ENCODE assay signal across 1 cellular context in the genomic region with DNA sequence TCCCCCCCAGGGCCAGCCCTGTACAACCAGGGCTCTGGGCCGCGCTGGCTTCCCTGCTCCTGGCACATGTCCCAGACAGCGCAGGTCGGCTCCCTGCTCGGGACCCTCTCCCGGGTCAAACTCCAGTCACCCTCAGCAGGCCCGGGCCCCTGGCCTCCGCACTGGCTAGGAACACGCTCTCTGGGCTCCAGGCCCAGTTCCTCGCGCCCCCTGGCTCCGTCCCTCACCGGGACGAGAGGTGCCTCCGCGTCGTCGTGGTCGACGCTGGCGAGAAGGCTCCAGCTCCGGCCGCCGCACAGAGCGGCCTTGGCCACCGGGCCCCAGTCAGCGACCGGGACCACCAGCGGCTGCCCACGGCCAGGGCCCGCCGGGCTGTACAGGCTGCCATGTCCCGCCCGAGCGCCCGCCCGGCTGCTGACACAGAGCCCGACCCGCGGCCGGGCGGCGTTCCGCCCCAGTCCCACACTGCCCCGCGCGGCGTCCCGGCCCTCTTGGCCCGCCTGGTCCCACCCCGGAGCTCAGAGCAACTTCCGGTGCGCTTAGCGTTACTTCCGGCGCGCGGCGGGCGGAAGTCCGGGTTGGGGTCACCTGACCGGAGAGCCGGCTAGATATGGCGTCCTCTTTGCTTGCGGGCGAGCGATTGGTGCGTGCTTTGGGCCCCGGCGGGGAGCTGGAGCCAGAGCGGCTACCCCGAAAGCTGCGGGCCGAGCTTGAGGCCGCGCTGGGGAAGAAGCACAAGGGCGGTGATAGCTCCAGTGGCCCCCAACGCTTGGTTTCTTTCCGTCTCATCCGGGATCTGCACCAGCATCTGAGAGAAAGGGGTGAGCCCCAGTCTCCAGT.
TF ChIP-seq lines count a peak whose summit lies in the region.

A gene with protein sequence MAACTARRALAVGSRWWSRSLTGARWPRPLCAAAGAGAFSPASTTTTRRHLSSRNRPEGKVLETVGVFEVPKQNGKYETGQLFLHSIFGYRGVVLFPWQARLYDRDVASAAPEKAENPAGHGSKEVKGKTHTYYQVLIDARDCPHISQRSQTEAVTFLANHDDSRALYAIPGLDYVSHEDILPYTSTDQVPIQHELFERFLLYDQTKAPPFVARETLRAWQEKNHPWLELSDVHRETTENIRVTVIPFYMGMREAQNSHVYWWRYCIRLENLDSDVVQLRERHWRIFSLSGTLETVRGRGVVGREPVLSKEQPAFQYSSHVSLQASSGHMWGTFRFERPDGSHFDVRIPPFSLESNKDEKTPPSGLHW (minus strand): TSS at position 467 of the 840 bp plus-strand sequence. CDS start 79 bp downstream, at position 388.

TF ChIP-seq in K562, 482 proteins besides CTCF, POLR2A, EP300 and RAD21 (continued from another document and continues in another):
- TF ChIP-seq, protein P1, sequence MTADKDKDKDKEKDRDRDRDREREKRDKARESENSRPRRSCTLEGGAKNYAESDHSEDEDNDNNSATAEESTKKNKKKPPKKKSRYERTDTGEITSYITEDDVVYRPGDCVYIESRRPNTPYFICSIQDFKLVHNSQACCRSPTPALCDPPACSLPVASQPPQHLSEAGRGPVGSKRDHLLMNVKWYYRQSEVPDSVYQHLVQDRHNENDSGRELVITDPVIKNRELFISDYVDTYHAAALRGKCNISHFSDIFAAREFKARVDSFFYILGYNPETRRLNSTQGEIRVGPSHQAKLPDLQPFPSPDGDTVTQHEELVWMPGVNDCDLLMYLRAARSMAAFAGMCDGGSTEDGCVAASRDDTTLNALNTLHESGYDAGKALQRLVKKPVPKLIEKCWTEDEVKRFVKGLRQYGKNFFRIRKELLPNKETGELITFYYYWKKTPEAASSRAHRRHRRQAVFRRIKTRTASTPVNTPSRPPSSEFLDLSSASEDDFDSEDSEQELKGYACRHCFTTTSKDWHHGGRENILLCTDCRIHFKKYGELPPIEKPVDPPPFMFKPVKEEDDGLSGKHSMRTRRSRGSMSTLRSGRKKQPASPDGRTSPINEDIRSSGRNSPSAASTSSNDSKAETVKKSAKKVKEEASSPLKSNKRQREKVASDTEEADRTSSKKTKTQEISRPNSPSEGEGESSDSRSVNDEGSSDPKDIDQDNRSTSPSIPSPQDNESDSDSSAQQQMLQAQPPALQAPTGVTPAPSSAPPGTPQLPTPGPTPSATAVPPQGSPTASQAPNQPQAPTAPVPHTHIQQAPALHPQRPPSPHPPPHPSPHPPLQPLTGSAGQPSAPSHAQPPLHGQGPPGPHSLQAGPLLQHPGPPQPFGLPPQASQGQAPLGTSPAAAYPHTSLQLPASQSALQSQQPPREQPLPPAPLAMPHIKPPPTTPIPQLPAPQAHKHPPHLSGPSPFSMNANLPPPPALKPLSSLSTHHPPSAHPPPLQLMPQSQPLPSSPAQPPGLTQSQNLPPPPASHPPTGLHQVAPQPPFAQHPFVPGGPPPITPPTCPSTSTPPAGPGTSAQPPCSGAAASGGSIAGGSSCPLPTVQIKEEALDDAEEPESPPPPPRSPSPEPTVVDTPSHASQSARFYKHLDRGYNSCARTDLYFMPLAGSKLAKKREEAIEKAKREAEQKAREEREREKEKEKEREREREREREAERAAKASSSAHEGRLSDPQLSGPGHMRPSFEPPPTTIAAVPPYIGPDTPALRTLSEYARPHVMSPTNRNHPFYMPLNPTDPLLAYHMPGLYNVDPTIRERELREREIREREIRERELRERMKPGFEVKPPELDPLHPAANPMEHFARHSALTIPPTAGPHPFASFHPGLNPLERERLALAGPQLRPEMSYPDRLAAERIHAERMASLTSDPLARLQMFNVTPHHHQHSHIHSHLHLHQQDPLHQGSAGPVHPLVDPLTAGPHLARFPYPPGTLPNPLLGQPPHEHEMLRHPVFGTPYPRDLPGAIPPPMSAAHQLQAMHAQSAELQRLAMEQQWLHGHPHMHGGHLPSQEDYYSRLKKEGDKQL (CRISPR knock-in tag; IDR thresholded peaks at IDR 0.05; ENCODE audit: borderline replicate concordance) = no peak
- no peak for TF ChIP-seq ZNF583 (CRISPR knock-in tag; IDR thresholded peaks at IDR 0.05)
- TF ChIP-seq ELF2 (CRISPR knock-in tag; IDR thresholded peaks at IDR 0.05) = peak; percentile 96
- peak in 1 of 2 experiments; percentile 96; a peak in 2 of 4 replicates for TF ChIP-seq HDAC1 (IDR thresholded peaks at IDR 0.05)
- no peak for TF ChIP-seq WHSC1 (IDR thresholded peaks at IDR 0.05; ENCODE audit: low read length)
- no peak for TF ChIP-seq NFATC3 (IDR thresholded peaks at IDR 0.05)
- TF ChIP-seq ATF4 (CRISPR knock-in tag; IDR thresholded peaks at IDR 0.05) = no peak
- peak; percentile 62 to 87 for TF ChIP-seq AFF1 (IDR thresholded peaks at IDR 0.05; ENCODE audit: low read depth in 1 of 2, partially characterized antibody in 2 of 2)
- no peak for TF ChIP-seq NCOA6 (IDR thresholded peaks at IDR 0.05)
- TF ChIP-seq ZNF551 (CRISPR knock-in tag; IDR thresholded peaks at IDR 0.05) = no peak
- peak; percentile 98 for TF ChIP-seq GABPB1 (CRISPR knock-in tag; IDR thresholded peaks at IDR 0.05)
- peak; percentile 37; the same call in 1 of the 2 replicates for TF ChIP-seq CREB3 (tag; conservative IDR thresholded peaks at IDR 0.05; ENCODE audit: low read depth)
- peak; percentile 70 for TF ChIP-seq BHLHE40 (IDR thresholded peaks at IDR 0.05; ENCODE audit: low read length)
- peak; percentile 82 for TF ChIP-seq NR2C1 (IDR thresholded peaks at IDR 0.05)
- peak; percentile 84 for TF ChIP-seq NR2C1 (tag; IDR thresholded peaks at IDR 0.05)
- TF ChIP-seq ATF2 (CRISPR knock-in tag; IDR thresholded peaks at IDR 0.05) = no peak
- no peak for TF ChIP-seq ZNF253 (CRISPR knock-in tag; conservative IDR thresholded peaks at IDR 0.05)
- TF ChIP-seq ZNF124 (CRISPR knock-in tag; IDR thresholded peaks at IDR 0.05) = no peak
- peak; percentile 54; the same call in 1 of the 2 replicates for TF ChIP-seq NFRKB (IDR thresholded peaks at IDR 0.05; ENCODE audit: low read depth)
- TF ChIP-seq, protein P2, sequence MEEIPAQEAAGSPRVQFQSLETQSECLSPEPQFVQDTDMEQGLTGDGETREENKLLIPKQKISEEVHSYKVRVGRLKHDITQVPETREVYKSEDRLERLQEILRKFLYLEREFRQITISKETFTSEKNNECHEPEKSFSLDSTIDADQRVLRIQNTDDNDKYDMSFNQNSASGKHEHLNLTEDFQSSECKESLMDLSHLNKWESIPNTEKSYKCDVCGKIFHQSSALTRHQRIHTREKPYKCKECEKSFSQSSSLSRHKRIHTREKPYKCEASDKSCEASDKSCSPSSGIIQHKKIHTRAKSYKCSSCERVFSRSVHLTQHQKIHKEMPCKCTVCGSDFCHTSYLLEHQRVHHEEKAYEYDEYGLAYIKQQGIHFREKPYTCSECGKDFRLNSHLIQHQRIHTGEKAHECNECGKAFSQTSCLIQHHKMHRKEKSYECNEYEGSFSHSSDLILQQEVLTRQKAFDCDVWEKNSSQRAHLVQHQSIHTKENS (CRISPR knock-in tag; IDR thresholded peaks at IDR 0.05) = no peak
- no peak for TF ChIP-seq HDGF (IDR thresholded peaks at IDR 0.05)
- TF ChIP-seq YY1 (IDR thresholded peaks at IDR 0.05; ENCODE audit: borderline replicate concordance in 1 of 3, control insufficient read depth in 1 of 3, extremely low read depth in 1 of 3, insufficient read depth in 3 of 3, insufficient read length in 1 of 3, insufficient replicate concordance in 2 of 3, low read depth in 1 of 3, low read length in 2 of 3) = peak; percentile 67 to 97 (median 94)
- no peak for TF ChIP-seq BRD9 (IDR thresholded peaks at IDR 0.05; ENCODE audit: low read depth, partially characterized antibody)
- no peak for TF ChIP-seq RREB1 (CRISPR knock-in tag; IDR thresholded peaks at IDR 0.05)
